In genomic region chr5:178205749-178206047, GRCh38 we compare ENCODE assay signal across 8 cellular contexts.
DNase-seq lines count a peak whose midpoint lies in the region; ATAC-seq lines count a peak whose summit lies in the region.

No MANE protein-coding gene starts in this region.

- no peak for DNase-seq in T-helper 2 cell treated with Interferon-gamma antibody and Interleukin-4, amounts not matched to agents 5 μg/mL and 100 μg/mL, for 36 hours (ENCODE audit: low spot score)
- DNase-seq in T-helper 2 cell: no peak
- no peak for DNase-seq in adipocyte (ENCODE audit: low read depth)
- DNase-seq in KBM-7: no peak
- no peak for DNase-seq in SKM-1 treated with dmso at 0.1 percent for 144 hours (lab: John Stamatoyannopoulos, UW; ENCODE audit: unreplicated experiment)

- in situ Hi-C loops in KBM-7 (cut with MboI; ENCODE audit: low pct_unique_long_range_greater_than_20kb, low sequenced_read_pairs): no loop called here

- H3K9me3 ChIP-seq in adipocyte (ENCODE audit: control insufficient read depth, low read length) (no peaks in the 10 kb centered on the region), subcutaneous abdominal adipose tissue (ENCODE audit: control insufficient read depth in 5 of 5, low read length in 5 of 5) (no peaks in the 10 kb centered on the region)

- H3K27ac Mint-ChIP-seq in T-helper 2 cell treated with Interferon-gamma antibody and Interleukin-4, amounts not matched to agents 5 μg/mL and 100 μg/mL, for 36 hours: peak overlapping the region; percentile 78

- no peaks in the 10 kb centered on the region for H3K9me3 Mint-ChIP-seq in T-helper 2 cell treated with Interferon-gamma antibody and Interleukin-4, amounts not matched to agents 5 μg/mL and 100 μg/mL, for 36 hours

- H3K4me3 Mint-ChIP-seq in T-helper 2 cell treated with Interferon-gamma antibody and Interleukin-4, amounts not matched to agents 5 μg/mL and 100 μg/mL, for 36 hours: peak overlapping the region; percentile 87

- H3K4me1 Mint-ChIP-seq in T-helper 2 cell treated with Interferon-gamma antibody and Interleukin-4, amounts not matched to agents 5 μg/mL and 100 μg/mL, for 36 hours (ENCODE audit: low read depth): peaks cover 28% of the 10 kb centered on the region

- H3K27me3 ChIP-seq in adipocyte (replicated peaks; ENCODE audit: control insufficient read depth, insufficient read depth, low read length) (no peaks in the 10 kb centered on the region), layer of hippocampus (ENCODE audit: control insufficient read depth, insufficient read depth, low read length) (no peaks in the 10 kb centered on the region), subcutaneous abdominal adipose tissue (ENCODE audit: control insufficient read depth in 5 of 5, insufficient read depth in 4 of 5, low read length in 5 of 5) (no peaks in the 10 kb centered on the region)

- H3K4me3 ChIP-seq in adipocyte (ENCODE audit: low read length): peak overlapping the region; percentile 89
- peak overlapping the region; percentile 69 to 98 (median 87) for H3K4me3 ChIP-seq in subcutaneous abdominal adipose tissue (ENCODE audit: low read depth in 1 of 5, low read length in 5 of 5)

- H3K9ac ChIP-seq in adipocyte (ENCODE audit: low read length): peak overlapping the region; percentile 96
- peak overlapping the region in 4 of 5 donors; percentile 81 to 94 (median 88) for H3K9ac ChIP-seq in subcutaneous abdominal adipose tissue (ENCODE audit: low read length in 5 of 5)

- peak overlapping the region; percentile 18 for H3K27ac ChIP-seq in layer of hippocampus (ENCODE audit: low read depth, low read length)
- peak overlapping the region; percentile 59 for H3K27ac ChIP-seq in subcutaneous abdominal adipose tissue (ENCODE audit: low read depth, low read length)

- peaks cover 26% of the 10 kb centered on the region for H3K4me1 ChIP-seq in adipocyte (ENCODE audit: control insufficient read depth, insufficient read depth, low read length)
- peaks cover 4 to 32% (median 24%) of the 10 kb centered on the region in 5 donors for H3K4me1 ChIP-seq in subcutaneous abdominal adipose tissue (ENCODE audit: control insufficient read depth in 5 of 5, insufficient read depth in 5 of 5, low read length in 5 of 5)

- no peak for ATAC-seq in HG02970 (IDR thresholded peaks at IDR 0.05; ENCODE audit: low FRiP score, unreplicated experiment)

- peaks cover 2% of the 10 kb centered on the region for H3K27me3 Mint-ChIP-seq in T-helper 2 cell treated with Interferon-gamma antibody and Interleukin-4, amounts not matched to agents 5 μg/mL and 100 μg/mL, for 36 hours (ENCODE audit: low read depth)

- peaks cover 48% of the 10 kb centered on the region for H3K36me3 ChIP-seq in adipocyte (ENCODE audit: control insufficient read depth, insufficient read depth, low read length, severe bottlenecking)
- H3K36me3 ChIP-seq in subcutaneous abdominal adipose tissue (ENCODE audit: control insufficient read depth in 5 of 5, insufficient read depth in 5 of 5, low read length in 5 of 5): peaks cover 4 to 49% (median 46%) of the 10 kb centered on the region in 5 donors

- H3K36me3 Mint-ChIP-seq in T-helper 2 cell treated with Interferon-gamma antibody and Interleukin-4, amounts not matched to agents 5 μg/mL and 100 μg/mL, for 36 hours (ENCODE audit: low read depth): peaks cover 54% of the 10 kb centered on the region
